8 cellular contexts compared by ENCODE assay signal in genomic region chr16:23642246-23642774, GRCh38. TPM values are rescaled to one million over a fixed set of nuclear protein-coding genes. Genes with fewer than 3 reads are reported as not detected.
A peak's percentile ranks its signal among the peaks of the same experiment; 100 is the strongest.
DNase-seq lines count a peak whose midpoint lies in the region; ATAC-seq and TF ChIP-seq lines count a peak whose summit lies in the region.

No MANE protein-coding gene starts in this region.

- no peak for TF ChIP-seq CTCF in heart right ventricle (IDR thresholded peaks at IDR 0.05)
- TF ChIP-seq CTCF in body of pancreas (IDR thresholded peaks at IDR 0.05), result no peak
- no peak for TF ChIP-seq CTCF in vagina (IDR thresholded peaks at IDR 0.05)

- peak overlapping the region; percentile 70 to 99 (median 87) for H3K4me3 ChIP-seq in heart right ventricle
- peak overlapping the region; percentile 80 to 99 for H3K4me3 ChIP-seq in body of pancreas
- peak overlapping the region; percentile 2 for H3K4me3 ChIP-seq in mesendoderm (ENCODE audit: low read length)
- H3K4me3 ChIP-seq in vagina, result peak overlapping the region; percentile 82 to 97

- H4K5ac ChIP-seq in mesendoderm (ENCODE audit: low read length), result no peak overlapping the region

- no peak overlapping the region for H3K4ac ChIP-seq in mesendoderm (ENCODE audit: low read depth, low read length)

- H3K79me2 ChIP-seq in mesendoderm (ENCODE audit: control insufficient read depth, insufficient read depth, low read length), result peaks cover 19% of the 10 kb centered on the region

- H2BK5ac ChIP-seq in mesendoderm (ENCODE audit: low read length), result no peak overlapping the region

- H3K27me3 ChIP-seq in heart right ventricle, result no peaks in the 10 kb centered on the region
- H3K27me3 ChIP-seq in body of pancreas, result no peaks in the 10 kb centered on the region
- no peaks in the 10 kb centered on the region for H3K27me3 ChIP-seq in mesendoderm (ENCODE audit: insufficient read depth, low read length, poor library complexity)
- H3K27me3 ChIP-seq in vagina, result no peaks in the 10 kb centered on the region

- no peak overlapping the region for H3K18ac ChIP-seq in mesendoderm (ENCODE audit: low read length)

- H3K4me1 ChIP-seq in heart right ventricle, result peaks cover 11 to 36% (median 24%) of the 10 kb centered on the region in 9 donors
- peaks cover 21% of the 10 kb centered on the region for H3K4me1 ChIP-seq in body of pancreas
- H3K4me1 ChIP-seq in mesendoderm (ENCODE audit: control insufficient read depth, low read depth, low read length), result peaks cover 3% of the 10 kb centered on the region
- H3K4me1 ChIP-seq in vagina, result peaks cover 28% of the 10 kb centered on the region

- H3K4me2 ChIP-seq in mesendoderm (ENCODE audit: low read length), result peak overlapping the region; percentile 43

- TF ChIP-seq POLR2A in body of pancreas (IDR thresholded peaks at IDR 0.05), result no peak
- TF ChIP-seq POLR2A in vagina (IDR thresholded peaks at IDR 0.05), result no peak

- peaks cover 9% of the 10 kb centered on the region for H3K79me1 ChIP-seq in mesendoderm (ENCODE audit: low read length)

- 68 to 73% methylated on average over 14 of the region's 14 CpGs for WGBS in heart right ventricle, 2 donors
- WGBS in body of pancreas, 2 donors, result 63 to 71% methylated on average over 14 of the region's 14 CpGs
- no CpG with 5 or more reads among the region's 14 CpGs for WGBS in mesendoderm (ENCODE audit: extremely low coverage, insufficient coverage, low lambda C conversion rate)

- peak overlapping the region; percentile 95 for H3K9ac ChIP-seq in mesendoderm (ENCODE audit: low read length)

- DNase-seq in heart right ventricle (no peak), Right ventricle myocardium superior (no peak), body of pancreas (no peak), mesendoderm (no peak), vagina (ENCODE audit: extremely low spot score in 2 of 2) (no peak), posterior vena cava (ENCODE audit: low spot score) (no peak), cerebellar nuclear complex (lab: John Stamatoyannopoulos, UW) (no peak)

- no peak overlapping the region for H2AK5ac ChIP-seq in mesendoderm (ENCODE audit: low read length)

- H3K27ac ChIP-seq in heart right ventricle, result peak overlapping the region in 5 of 10 donors; percentile 80 to 94 (median 87)
- peak overlapping the region in 1 of 4 donors; percentile 55 for H3K27ac ChIP-seq in body of pancreas
- no peak overlapping the region for H3K27ac ChIP-seq in mesendoderm (ENCODE audit: low read depth, low read length)
- peak overlapping the region; percentile 84 for H3K27ac ChIP-seq in vagina

- intact Hi-C loops in heart right ventricle (cut with DNase I), result no loop called here
- intact Hi-C loops in Right ventricle myocardium superior (cut with DNase I), result no loop called here
- intact Hi-C loops in body of pancreas (cut with DNase I), result no loop called here
- intact Hi-C loops in vagina (cut with DNase I), result no loop called here
- intact Hi-C loops in posterior vena cava (cut with DNase I), result no loop called here

- H2BK120ac ChIP-seq in mesendoderm (ENCODE audit: low read depth, low read length), result no peak overlapping the region

- H3K23ac ChIP-seq in mesendoderm (ENCODE audit: low read length), result no peak overlapping the region

- no peak overlapping the region for H4K8ac ChIP-seq in mesendoderm (ENCODE audit: low read depth, low read length)

- H3K36me3 ChIP-seq in heart right ventricle, result peaks cover 0 to 62% (median 17%) of the 10 kb centered on the region in 9 donors
- no peaks in the 10 kb centered on the region for H3K36me3 ChIP-seq in body of pancreas (replicated peaks in 1 of 2; ENCODE audit: insufficient read depth in 1 of 2, low read depth in 2 of 2)
- H3K36me3 ChIP-seq in mesendoderm (ENCODE audit: control insufficient read depth, insufficient read depth, low read length), result no peaks in the 10 kb centered on the region
- H3K36me3 ChIP-seq in vagina, result peaks cover 0 to 33% of the 10 kb centered on the region in 2 donors

- ATAC-seq in heart right ventricle, result no peak
- ATAC-seq in Right ventricle myocardium superior (ENCODE audit: poor library complexity), result no peak
- ATAC-seq in body of pancreas, result no peak
- ATAC-seq in GM18517 (IDR thresholded peaks at IDR 0.05; ENCODE audit: unreplicated experiment), result no peak

- H3K9me3 ChIP-seq in heart right ventricle (no peaks in the 10 kb centered on the region), body of pancreas (no peaks in the 10 kb centered on the region), vagina (no peaks in the 10 kb centered on the region)

- peak overlapping the region; percentile 98 for H3K56ac ChIP-seq in mesendoderm (ENCODE audit: low read length)

- H2BK15ac ChIP-seq in mesendoderm (replicated peaks; ENCODE audit: low read depth), result no peak overlapping the region

RNA-seq across cellular contexts. Expression of gene DCTN5, which starts 1.0 kb away (rescaled TPM):
- 10 to 100 TPM; 36.9 to 50.4 (median 42.6) TPM for total RNA-seq in heart right ventricle
- polyA plus RNA-seq in heart right ventricle, result 10 to 100 TPM in 1 of 2 donors, 1 to 10 TPM in 1; 5.9 to 17.5 TPM
- 34.4 TPM for total RNA-seq in Right ventricle myocardium superior
- total RNA-seq in body of pancreas, result 10 to 100 TPM; 14.3 to 23.4 TPM
- 56.1 TPM for polyA plus RNA-seq in mesendoderm (2013, experiment 1 of 2)
- polyA plus RNA-seq in mesendoderm (2013, experiment 2 of 2), result 52.6 TPM
- total RNA-seq in vagina, result 23.6 TPM
- total RNA-seq in posterior vena cava, result 10 to 100 TPM; 46.7 to 48.2 TPM

RNA-seq across cellular contexts. Expression of gene PALB2, which starts 1.2 kb away (rescaled TPM):
- total RNA-seq in heart right ventricle (1 to 10 TPM; 2.5 to 6.1 (median 4.7) TPM), Right ventricle myocardium superior (4.9 TPM), body of pancreas (1 to 10 TPM; 4.4 to 7.9 TPM), vagina (10.1 TPM), posterior vena cava (10 to 100 TPM in 1 of 2 donors, 1 to 10 TPM in 1; 7.7 to 10.2 TPM)
- polyA plus RNA-seq in heart right ventricle, result 1 to 10 TPM; 3.4 to 8.6 TPM
- polyA plus RNA-seq in mesendoderm (2013, experiment 1 of 2), result 35.5 TPM
- 34.6 TPM for polyA plus RNA-seq in mesendoderm (2013, experiment 2 of 2)

RNA-seq across cellular contexts. Expression of gene PLK1, which starts 36.4 kb away (rescaled TPM):
- 1 to 10 TPM in 4 of 10 donors, under 1 TPM in 6; 0.32 to 6.0 (median 0.97) TPM for total RNA-seq in heart right ventricle
- polyA plus RNA-seq in heart right ventricle, result 1 to 10 TPM in 1 of 2 donors, under 1 TPM in 1; 0.87 to 1.2 TPM
- 1.2 TPM for total RNA-seq in Right ventricle myocardium superior
- 1 to 10 TPM in 1 of 2 donors, under 1 TPM in 1; 0.52 to 2.3 TPM for total RNA-seq in body of pancreas
- polyA plus RNA-seq in mesendoderm (2013, experiment 1 of 2), result 151 TPM
- 151 TPM for polyA plus RNA-seq in mesendoderm (2013, experiment 2 of 2)
- total RNA-seq in vagina, result 8.1 TPM
- total RNA-seq in posterior vena cava, result 1 to 10 TPM in 1 of 2 donors, under 1 TPM in 1; 0.67 to 1.8 TPM

RNA-seq across cellular contexts. Expression of gene NDUFAB1, which starts 46.2 kb away (rescaled TPM):
- total RNA-seq in heart right ventricle, result 100 to 1,000 TPM; 338 to 592 (median 433) TPM
- 100 to 1,000 TPM; 211 to 422 TPM for polyA plus RNA-seq in heart right ventricle
- 585 TPM for total RNA-seq in Right ventricle myocardium superior
- 10 to 100 TPM; 16.2 to 42.0 TPM for total RNA-seq in body of pancreas
- polyA plus RNA-seq in mesendoderm (2013, experiment 1 of 2), result 256 TPM
- 246 TPM for polyA plus RNA-seq in mesendoderm (2013, experiment 2 of 2)
- 68.8 TPM for total RNA-seq in vagina
- 10 to 100 TPM; 56.1 to 61.0 TPM for total RNA-seq in posterior vena cava

Comparison
In these comparisons a context has a peak if more than half of its experiments do, and no peak if none do; other contexts are left out.
1. H3K4me3 ChIP-seq: peak in every context shown above with its lines; median percentile 90 in body of pancreas; 90 in vagina; 87 in heart right ventricle; 2 in mesendoderm.